17 cellular contexts compared by ENCODE assay signal in the genomic region with DNA sequence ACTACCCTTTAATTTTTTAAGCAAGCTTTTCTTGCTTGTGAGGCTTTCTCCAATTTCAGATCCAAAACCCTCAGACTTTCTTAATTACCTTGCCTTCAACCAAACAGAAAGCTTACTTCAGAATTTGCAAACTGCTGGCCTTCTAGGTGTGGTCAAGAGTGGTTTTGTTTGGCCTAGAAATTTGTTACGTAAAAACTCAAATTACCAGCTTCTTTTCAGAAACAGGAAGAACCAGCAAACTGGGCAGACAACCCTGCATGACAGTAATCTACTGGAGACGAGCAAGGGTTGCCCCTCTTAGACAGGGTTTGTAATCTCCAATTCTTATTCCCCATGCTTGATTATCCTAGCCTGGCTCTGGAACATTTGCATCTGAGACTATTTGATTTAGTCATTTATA.
"Had no signal": no experiment of that assay in that cellular context is flagged by ENCODE, and none has a peak within 500 bp of the region (broad histone marks: within the 10 kb centered on the region; RNA-seq: fewer than 3 reads in every experiment).

No MANE protein-coding gene starts in this region.

- DNase-seq: activated CD4-positive, alpha-beta T cell treated with anti-CD3 and anti-CD28 coated beads for 1 hour; activated CD4-positive, alpha-beta T cell treated with anti-CD3 and anti-CD28 coated beads, Interleukin-2, amount 50 U/mL, for 4 hours; activated effector memory CD4-positive, alpha-beta T cell treated with anti-CD3 and anti-CD28 coated beads, Interleukin-2, amount 50 U/mL, for 16 hours; activated naive CD4-positive, alpha-beta T cell treated with anti-CD3 and anti-CD28 coated beads, Interleukin-2, amount 50 U/mL, for 16 hours; activated T-cell treated with anti-CD3 and anti-CD28 coated beads, Interleukin-2, amount 50 U/mL, for 72 hours; aorta; brain microvascular endothelial cell; central memory CD4-positive, alpha-beta T cell; hypothalamus; islet precursor cell; left colon; stimulated activated naive CD4-positive, alpha-beta T cell had no signal

- H3K4me3 Mint-ChIP-seq: activated T-cell treated with anti-CD3 and anti-CD28 coated beads, Interleukin-2, amount 50 U/mL, for 72 hours; mesothelial cell of epicardium; natural killer cell treated with Interleukin-12 subunit alpha and Interleukin-12 subunit beta and Interleukin-15 and Interleukin-18, amount 100 ng/mL, for 72 hours had no signal

- H3K9me3 Mint-ChIP-seq: activated T-cell treated with anti-CD3 and anti-CD28 coated beads, Interleukin-2, amount 50 U/mL, for 72 hours; mesothelial cell of epicardium; natural killer cell treated with Interleukin-12 subunit alpha and Interleukin-12 subunit beta and Interleukin-15 and Interleukin-18, amount 100 ng/mL, for 72 hours had no signal

- FAIRE-seq: colon, frontal cortex, urothelium cell line had no signal

- H3K27me3 Mint-ChIP-seq: natural killer cell treated with Interleukin-12 subunit alpha and Interleukin-12 subunit beta and Interleukin-15 and Interleukin-18, amount 100 ng/mL, for 72 hours had no signal

- H3K27ac Mint-ChIP-seq: activated T-cell treated with anti-CD3 and anti-CD28 coated beads, Interleukin-2, amount 50 U/mL, for 72 hours; mesothelial cell of epicardium; natural killer cell treated with Interleukin-12 subunit alpha and Interleukin-12 subunit beta and Interleukin-15 and Interleukin-18, amount 100 ng/mL, for 72 hours had no signal
